ENCODE assay signal across 9 cellular contexts in the genomic region with DNA sequence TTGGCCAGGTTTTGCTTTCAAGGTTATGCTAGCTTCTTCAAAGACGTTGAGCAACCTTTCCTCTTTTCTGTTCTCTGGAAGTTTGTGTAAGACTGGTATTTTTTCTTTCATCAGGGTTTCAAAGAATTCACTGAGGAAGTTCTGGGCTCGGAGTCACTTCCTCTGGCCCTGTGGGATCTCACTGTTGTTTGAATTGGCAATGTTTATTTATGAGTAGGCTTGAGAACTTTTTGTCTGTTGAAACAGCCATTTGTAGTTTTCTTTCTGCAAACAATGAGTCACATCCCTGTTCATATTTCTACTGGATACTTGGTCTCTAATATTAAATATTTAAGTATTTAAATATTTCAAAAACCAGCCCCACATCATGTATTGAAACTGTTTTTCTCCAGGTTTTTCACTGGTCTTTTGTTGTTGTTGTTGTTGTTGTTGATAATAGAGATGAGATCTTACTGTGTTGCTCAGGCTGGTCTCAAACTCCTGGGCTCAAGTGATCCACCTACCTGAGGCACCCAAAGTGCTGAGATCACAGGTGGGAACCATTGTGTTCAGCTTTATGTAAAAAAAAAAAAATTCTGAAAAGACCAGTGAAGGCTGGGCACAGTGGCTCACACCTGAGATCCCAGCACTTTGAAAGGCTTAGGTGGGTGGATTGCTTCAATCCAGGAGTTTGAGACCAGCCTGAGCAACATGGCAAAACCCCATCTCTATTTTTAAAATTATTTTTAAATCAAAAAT. TPM values are rescaled to one million over a fixed set of nuclear protein-coding genes. Genes with fewer than 3 reads are reported as not detected.
A peak's percentile ranks its signal among the peaks of the same experiment; 100 is the strongest.
DNase-seq lines count a peak whose midpoint lies in the region; FAIRE-seq and TF ChIP-seq lines count a peak whose summit lies in the region.
"Had no signal": no experiment of that assay in that cellular context is flagged by ENCODE, and none has a peak within 500 bp of the region (broad histone marks: within the 10 kb centered on the region; RNA-seq: fewer than 3 reads in every experiment).

No MANE protein-coding gene starts in this region.

- peak overlapping the region; percentile 71; the same call in 1 of the 2 replicates for H2AFZ ChIP-seq in PC-9

- peak overlapping the region; percentile 66 for H3K4me3 Mint-ChIP-seq in dendritic cell treated with granulocyte-macrophage colony-stimulating factor and Interleukin-4, amounts not matched to agents 40 ng/mL and 50 ng/mL, for 4 days

- H4K20me1 ChIP-seq in PC-9 (ENCODE audit: insufficient read depth) = no peaks in the 10 kb centered on the region

- CTCF ChIA-PET in PC-9 (lab: Charles Lee) = interaction anchor here (0.6 kb wide), 1 partner anchor 32 kb away, joined by 3 read pairs; no protein-coding TSS in a partner anchor

- H3K9me3 Mint-ChIP-seq in dendritic cell treated with granulocyte-macrophage colony-stimulating factor and Interleukin-4, amounts not matched to agents 40 ng/mL and 50 ng/mL, for 4 days = no peaks in the 10 kb centered on the region

- TF ChIP-seq POLR2A in erythroblast (IDR thresholded peaks at IDR 0.05; ENCODE audit: low read length) = no peak

- 0 out of 2 replicates have a peak, but pooled peaks cover 3% of the 10 kb centered on the region for H3K9me3 ChIP-seq in PC-9 (ENCODE audit: insufficient read depth, low read depth)
- peaks cover 22% of the 10 kb centered on the region for H3K9me3 ChIP-seq in mesodermal cell (ENCODE audit: control insufficient read depth, low read length)

- FAIRE-seq in D721Med (lab: Jason Lieb, UNC) = no peak

- no peaks in the 10 kb centered on the region for H3K36me3 Mint-ChIP-seq in dendritic cell treated with granulocyte-macrophage colony-stimulating factor and Interleukin-4, amounts not matched to agents 40 ng/mL and 50 ng/mL, for 4 days (ENCODE audit: low read depth)

- peak overlapping the region; percentile 100 for H3K27ac Mint-ChIP-seq in dendritic cell treated with granulocyte-macrophage colony-stimulating factor and Interleukin-4, amounts not matched to agents 40 ng/mL and 50 ng/mL, for 4 days

- H3K79me2 ChIP-seq in PC-9 (ENCODE audit: low read depth) = no peaks in the 10 kb centered on the region

- BruUV-seq in PC-9 (replicated peaks; lab: Mats Ljungman, UMichigan) = no TSS peak

- H3K4me1 ChIP-seq in PC-9 (replicated peaks; ENCODE audit: insufficient read depth) (peaks cover 65% of the 10 kb centered on the region), mesodermal cell (ENCODE audit: control insufficient read depth, insufficient read depth, low read length, poor library complexity, severe bottlenecking) (peaks cover 41% of the 10 kb centered on the region)

- H3K27ac ChIP-seq in PC-9 (peak overlapping the region; percentile 99), mesodermal cell (ENCODE audit: low read depth, low read length, severe bottlenecking) (peak overlapping the region; percentile 93)
- H3K27ac ChIP-seq: KMS-11 had no signal

- H3F3A ChIP-seq in PC-9 (ENCODE audit: insufficient read depth, low read depth) = peaks cover 51% of the 10 kb centered on the region

- H3K4me3 ChIP-seq in PC-9 (no peak overlapping the region; the same call in 1 of the 2 replicates), mesodermal cell (ENCODE audit: extremely low read depth, insufficient read depth, low read length, poor library complexity, severe bottlenecking) (no peak overlapping the region)

- H3K4me1 Mint-ChIP-seq in dendritic cell treated with granulocyte-macrophage colony-stimulating factor and Interleukin-4, amounts not matched to agents 40 ng/mL and 50 ng/mL, for 4 days (ENCODE audit: low read depth) = peaks cover 69% of the 10 kb centered on the region

- H3K36me3 ChIP-seq in PC-9 (ENCODE audit: low read depth) (no peaks in the 10 kb centered on the region), mesodermal cell (ENCODE audit: control insufficient read depth, insufficient read depth, low read length) (no peaks in the 10 kb centered on the region)

- peak; percentile 98 for DNase-seq in ELR (ENCODE audit: low read depth)
- peak; percentile 55 to 100 for DNase-seq in PC-9
- no peak for DNase-seq in D341Med (ENCODE audit: low spot score)
- DNase-seq in erythroblast (lab: John Stamatoyannopoulos, UW) = no peak
- no peak for DNase-seq in NK-92 treated with Interleukin-12 subunit alpha and Interleukin-12 subunit beta, amount 100 ng/mL, for 24 hours (lab: John Stamatoyannopoulos, UW)
- no peak for DNase-seq in D721Med (ENCODE audit: insufficient read length, low spot score)

- intact Hi-C loops in PC-9 (cut with micrococcal nuclease; ENCODE audit: unreplicated experiment) = loop anchor here (5.0 to 10.0 kb wide), 2 partner anchors 39 to 97 kb away; a partner anchor contains a TSS
- intact Hi-C loops in dendritic cell treated with granulocyte-macrophage colony-stimulating factor and Interleukin-4, amounts not matched to agents 40 ng/mL and 50 ng/mL, for 4 days (cut with micrococcal nuclease) = loop anchor here (1.0 kb wide), 1 partner anchor 10 kb away; no protein-coding TSS in a partner anchor

- POLR2A ChIA-PET in PC-9 (lab: Charles Lee; ENCODE audit: unreplicated experiment) = interaction anchor here (0.7 kb wide), 1 partner anchor 314 kb away, joined by 3 read pairs; a partner anchor contains a TSS

- peak overlapping the region; percentile 62 for H3K4me2 ChIP-seq in PC-9
- H3K4me2 ChIP-seq: KMS-11 had no signal

- no peaks in the 10 kb centered on the region for H3K9me2 ChIP-seq in PC-9 (ENCODE audit: insufficient read depth)

- H3K27me3 ChIP-seq in PC-9 (ENCODE audit: insufficient read depth, low read depth) = no peaks in the 10 kb centered on the region

- TF ChIP-seq CTCF in PC-9 (conservative IDR thresholded peaks at IDR 0.05) (no peak), D721Med (IDR thresholded peaks at IDR 0.05; ENCODE audit: insufficient read depth, missing control alignments) (no peak)

- WGBS in mesodermal cell (ENCODE audit: insufficient coverage in 2 of 2), 2 experiments = 50% methylated on average over 1 of the region's 2 CpGs; no CpG with 5 or more reads in 1 of the 2 experiments

- no peaks in the 10 kb centered on the region for H3K27me3 Mint-ChIP-seq in dendritic cell treated with granulocyte-macrophage colony-stimulating factor and Interleukin-4, amounts not matched to agents 40 ng/mL and 50 ng/mL, for 4 days

RNA-seq across cellular contexts. Expression of a gene that starts 26.9 kb away (rescaled TPM):
- 5.5 and 5.7 TPM in 2 replicates for total RNA-seq in PC-9 (2021)
- polyA plus RNA-seq in mesodermal cell (2013, experiment 1 of 2) = 2.1 TPM
- polyA plus RNA-seq in mesodermal cell (2013, experiment 2 of 2) = 1.9 TPM

RNA-seq across cellular contexts. Expression of a gene that starts 36.7 kb away (rescaled TPM):
- total RNA-seq in PC-9 (2021) = not detected in 2 replicates
- 8.8 TPM for polyA plus RNA-seq in mesodermal cell (2013, experiment 1 of 2)
- polyA plus RNA-seq in mesodermal cell (2013, experiment 2 of 2) = 7.4 TPM

Comparison
In these comparisons a context has a peak if more than half of its experiments do, and no peak if none do; other contexts are left out.
1. DNase-seq: peak in ELR (single experiment) and PC-9 (2 of 2); none in D341Med (single experiment), erythroblast (0 of 2), NK-92 treated with Interleukin-12 subunit alpha and Interleukin-12 subunit beta, amount 100 ng/mL, for 24 hours (single experiment) and D721Med (single experiment).